8 cellular contexts compared by ENCODE assay signal in genomic region chr4:56467284-56468096, GRCh38. TPM values are rescaled to one million over a fixed set of nuclear protein-coding genes. Genes with fewer than 3 reads are reported as not detected.
DNase-seq lines count a peak whose midpoint lies in the region; TF ChIP-seq lines count a peak whose summit lies in the region.

Gene SRP72 (plus strand): TSS chr4:56467617. CDS start chr4:56467636, 19 bp downstream.

- peaks cover 24% of the 10 kb centered on the region for H3F3A ChIP-seq in neural progenitor cell (ENCODE audit: low read depth)

- peaks cover 9% of the 10 kb centered on the region for H3K23me2 ChIP-seq in H9 (ENCODE audit: insufficient read length, low read depth, low read length, poor library complexity, severe bottlenecking)

- H3K27ac Mint-ChIP-seq in H9, result peak within 1 kb of the TSS; percentile 97 to 100 (median 98)
- peak within 1 kb of the TSS; percentile 93 for H3K27ac Mint-ChIP-seq in neural progenitor cell

- H3K27me3 ChIP-seq in H9 (ENCODE audit: insufficient read depth, low read length) (no peaks in the 10 kb centered on the region), MG63 (no peaks in the 10 kb centered on the region), neural progenitor cell (no peaks in the 10 kb centered on the region)

- H3K9me3 ChIP-seq in ES-I3 (ENCODE audit: control insufficient read depth, insufficient read depth, low read length) (no peaks in the 10 kb centered on the region), H9 (ENCODE audit: control insufficient read depth, low read depth, low read length) (no peaks in the 10 kb centered on the region), MG63 (no peaks in the 10 kb centered on the region), neural progenitor cell (ENCODE audit: low read depth) (no peaks in the 10 kb centered on the region)

- H3K4me3 ChIP-seq in MG63 (peak within 1 kb of the TSS; percentile 75), foreskin fibroblast (ENCODE audit: low read depth in 1 of 2, low read length in 2 of 2) (peak within 1 kb of the TSS; percentile 78 to 91), neural progenitor cell (peak within 1 kb of the TSS; percentile 92)

- peak within 1 kb of the TSS; percentile 3 for H2AFZ ChIP-seq in H9 (ENCODE audit: low read length)
- peak within 1 kb of the TSS; percentile 90 for H2AFZ ChIP-seq in neural progenitor cell (replicated peaks)

- H3K4me1 Mint-ChIP-seq in H9, result peaks cover 28 to 35% of the 10 kb centered on the region in 2 experiments
- peaks cover 43% of the 10 kb centered on the region for H3K4me1 Mint-ChIP-seq in neural progenitor cell

- no CpG with 5 or more reads among the region's 62 CpGs for WGBS in H9 (ENCODE audit: extremely low coverage, insufficient read length, low lambda C conversion rate)

- H4K8ac ChIP-seq in H9 (replicated peaks; ENCODE audit: insufficient read length, low read depth, low read length), result peak within 1 kb of the TSS; percentile 4

- H4K91ac ChIP-seq in H9 (ENCODE audit: insufficient read length, low read depth, low read length), result no peak within 1 kb of the TSS

- H3K4me2 ChIP-seq in H9 (ENCODE audit: insufficient read depth, insufficient read length, low read length) (peak within 1 kb of the TSS; percentile 89), neural progenitor cell (peak within 1 kb of the TSS; percentile 96)

- H3K9ac ChIP-seq in ES-I3 (ENCODE audit: low read depth, low read length) (peak within 1 kb of the TSS; percentile 96), H9 (ENCODE audit: extremely low read depth, insufficient read length, low read length) (peak within 1 kb of the TSS; percentile 95), neural progenitor cell (peak within 1 kb of the TSS; percentile 92)

- H3K18ac ChIP-seq in H9 (ENCODE audit: insufficient read length, low read depth, low read length), result peak within 1 kb of the TSS; percentile 94

- H3K36me3 ChIP-seq in ES-I3 (ENCODE audit: insufficient read depth, low read length) (no peaks in the 10 kb centered on the region), MG63 (peaks cover 20% of the 10 kb centered on the region), neural progenitor cell (peaks cover 20% of the 10 kb centered on the region)

- peaks cover 3% of the 10 kb centered on the region for H3K4me1 ChIP-seq in ES-I3 (ENCODE audit: insufficient read depth, low read length)
- H3K4me1 ChIP-seq in H9 (ENCODE audit: insufficient read depth, low read length), result no peaks in the 10 kb centered on the region
- peaks cover 10% of the 10 kb centered on the region for H3K4me1 ChIP-seq in neural progenitor cell

- H3K27ac ChIP-seq in H9 (ENCODE audit: insufficient read length, low read depth, low read length) (peak within 1 kb of the TSS; percentile 1), neural progenitor cell (peak within 1 kb of the TSS; percentile 92)

- no peak within 1 kb of the TSS for H3K56ac ChIP-seq in H9 (ENCODE audit: insufficient read length, low read depth, low read length)

- H3K9me3 Mint-ChIP-seq in H9, result peaks cover 0 to 4% of the 10 kb centered on the region in 2 experiments; a peak in 1 of 5 replicates
- H3K9me3 Mint-ChIP-seq in neural progenitor cell, result no peaks in the 10 kb centered on the region

- H3K23ac ChIP-seq in H9 (ENCODE audit: insufficient read length, low read depth, low read length), result no peak within 1 kb of the TSS

- H3K4ac ChIP-seq in H9 (ENCODE audit: low read depth, low read length), result no peak within 1 kb of the TSS

- H4K20me1 ChIP-seq in H9 (ENCODE audit: control insufficient read depth, insufficient read depth, insufficient read length) (no peaks in the 10 kb centered on the region), neural progenitor cell (ENCODE audit: low read depth) (peaks cover 43% of the 10 kb centered on the region)

- no peak within 1 kb of the TSS for H2BK120ac ChIP-seq in H9 (ENCODE audit: low read depth, low read length, poor library complexity, severe bottlenecking)

- no peak within 1 kb of the TSS for H3T11ph ChIP-seq in H9 (ENCODE audit: low read length)

- H3K79me1 ChIP-seq in H9 (ENCODE audit: insufficient read depth, low read depth, low read length, poor library complexity, severe bottlenecking), result peaks cover 2% of the 10 kb centered on the region

- H3K27me3 Mint-ChIP-seq in H9 (ENCODE audit: low read depth) (peaks cover 2% of the 10 kb centered on the region; the same call in 1 of the 2 replicates), neural progenitor cell (ENCODE audit: insufficient read depth, low read depth) (peaks cover 6% of the 10 kb centered on the region)

- TF ChIP-seq CTCF in H9 (conservative IDR thresholded peaks at IDR 0.05) (no peak), foreskin fibroblast (IDR thresholded peaks at IDR 0.05; ENCODE audit: low read depth, low read length) (no peak), neural progenitor cell (IDR thresholded peaks at IDR 0.05) (no peak)

- H3K4me3 Mint-ChIP-seq in H9, result peak within 1 kb of the TSS; percentile 95 to 97
- peak within 1 kb of the TSS; percentile 97 for H3K4me3 Mint-ChIP-seq in neural progenitor cell

- H2BK20ac ChIP-seq in H9 (ENCODE audit: low read depth, low read length, poor library complexity, severe bottlenecking), result no peak within 1 kb of the TSS

- H2BK5ac ChIP-seq in H9 (ENCODE audit: insufficient read length, low read length), result no peak within 1 kb of the TSS

- peaks cover 10% of the 10 kb centered on the region; the same call in 1 of the 2 replicates for H3K79me2 ChIP-seq in H9 (ENCODE audit: insufficient read depth, low read length)
- H3K79me2 ChIP-seq in neural progenitor cell (ENCODE audit: low read depth), result peaks cover 74% of the 10 kb centered on the region

- no peak within 1 kb of the TSS for H2BK12ac ChIP-seq in H9 (ENCODE audit: insufficient read length, low read depth, low read length)

- peaks cover 14 to 39% (median 25%) of the 10 kb centered on the region in 3 experiments for H3K36me3 Mint-ChIP-seq in H9 (ENCODE audit: insufficient read depth in 1 of 3, low read depth in 3 of 3)
- H3K36me3 Mint-ChIP-seq in neural progenitor cell, result peaks cover 14% of the 10 kb centered on the region

- H3K14ac ChIP-seq in H9 (ENCODE audit: insufficient read depth, low read length), result peak within 1 kb of the TSS; percentile 91

- H2BK15ac ChIP-seq in H9 (ENCODE audit: low read depth, low read length), result no peak within 1 kb of the TSS

- H2AK5ac ChIP-seq in H9 (ENCODE audit: insufficient read length, low read length), result no peak within 1 kb of the TSS

- DNase-seq in H9 (peak; percentile 88), MG63 (peak; percentile 83), SIG-M5 treated with dmso at 0.1 percent for 504 hours (lab: John Stamatoyannopoulos, UW; ENCODE audit: unreplicated experiment) (peak; percentile 89), foreskin fibroblast (peak; percentile 82 to 94), neural progenitor cell (ENCODE audit: low spot score) (peak; percentile 94), stromal cell of bone marrow (ENCODE audit: low read depth) (peak; percentile 80)
- peak; percentile 84 for DNase-seq in activated gamma-delta T cell treated with anti-CD3 and anti-CD28 coated beads, Interleukin-2, amount 50 U/mL, for 16 hours (ENCODE audit: low read depth)

- H4K5ac ChIP-seq in H9 (ENCODE audit: insufficient read length, low read depth, low read length), result no peak within 1 kb of the TSS

RNA-seq across cellular contexts. Expression of gene SRP72, which starts in this region (rescaled TPM):
- total RNA-seq in H9 (2021) (140 and 141 TPM in 2 replicates), neural progenitor cell (ENCODE audit: low replicate concordance) (90.8 and 114 TPM in 2 replicates)
- 13.1 and 36.1 TPM in 2 replicates for total RNA-seq in MG63 (2014; rRNA removed; shearing (Covaris generic); ENCODE audit: low replicate concordance)

Comparison
In these comparisons a context has a peak if more than half of its experiments do, and no peak if none do; other contexts are left out.
1. Peak in every context shown above with its lines: DNase-seq, H3K4me3 ChIP-seq and H3K27ac ChIP-seq.